18 cellular contexts compared by ENCODE assay signal in genomic region chr10:110165867-110166266, GRCh38.
"Had no signal": no experiment of that assay in that cellular context is flagged by ENCODE, and none has a peak within 500 bp of the region (broad histone marks: within the 10 kb centered on the region; RNA-seq: fewer than 3 reads in every experiment).

No MANE protein-coding gene starts in this region.

- H3K4me3 ChIP-seq: adrenal gland, dorsolateral prefrontal cortex, hepatocyte, neural progenitor cell, prostate gland, right atrium auricular region, skin epidermis, tibial artery had no signal

- H3K27ac ChIP-seq: adrenal gland, dorsolateral prefrontal cortex, foreskin keratinocyte, hepatocyte, neural progenitor cell, prostate gland, right atrium auricular region, skin epidermis, tibial artery, VCaP had no signal

- DNase-seq: activated CD4-positive, alpha-beta T cell treated with anti-CD3 and anti-CD28 coated beads for 1 hour; activated CD4-positive, alpha-beta T cell treated with anti-CD3 and anti-CD28 coated beads, Interleukin-2, amount 50 U/mL, for 4 hours; activated CD8-positive, alpha-beta memory T cell treated with anti-CD3 and anti-CD28 coated beads, Interleukin-2, amount 50 U/mL, for 4 hours; activated effector memory CD4-positive, alpha-beta T cell treated with anti-CD3 and anti-CD28 coated beads, Interleukin-2, amount 50 U/mL, for 16 hours; dorsolateral prefrontal cortex; foreskin keratinocyte; mesenchymal stem cell; T-helper 2 cell; tibial artery had no signal

- H3K9me3 Mint-ChIP-seq: activated naive CD4-positive, alpha-beta T cell treated with anti-CD3 and anti-CD28 coated beads, Interleukin-2, amount 50 U/mL, for 72 hours; naive thymus-derived CD4-positive, alpha-beta T cell; neural progenitor cell had no signal

- H3K4me1 ChIP-seq: foreskin keratinocyte, prostate gland had no signal

- H3K4me3 Mint-ChIP-seq: naive thymus-derived CD4-positive, alpha-beta T cell had no signal

- H3K9me3 ChIP-seq: adrenal gland, prostate gland, right atrium auricular region, tibial artery had no signal

- H3K27ac Mint-ChIP-seq: activated naive CD4-positive, alpha-beta T cell treated with anti-CD3 and anti-CD28 coated beads, Interleukin-2, amount 50 U/mL, for 72 hours; neural progenitor cell had no signal

- H3K36me3 Mint-ChIP-seq: activated naive CD4-positive, alpha-beta T cell treated with anti-CD3 and anti-CD28 coated beads, Interleukin-2, amount 50 U/mL, for 72 hours; neural progenitor cell had no signal

- H3K36me3 ChIP-seq: adrenal gland, neural progenitor cell, prostate gland, right atrium auricular region, tibial artery had no signal

- ATAC-seq: foreskin keratinocyte; naive thymus-derived CD4-positive, alpha-beta T cell had no signal
